8 cellular contexts compared by ENCODE assay signal in the genomic region with DNA sequence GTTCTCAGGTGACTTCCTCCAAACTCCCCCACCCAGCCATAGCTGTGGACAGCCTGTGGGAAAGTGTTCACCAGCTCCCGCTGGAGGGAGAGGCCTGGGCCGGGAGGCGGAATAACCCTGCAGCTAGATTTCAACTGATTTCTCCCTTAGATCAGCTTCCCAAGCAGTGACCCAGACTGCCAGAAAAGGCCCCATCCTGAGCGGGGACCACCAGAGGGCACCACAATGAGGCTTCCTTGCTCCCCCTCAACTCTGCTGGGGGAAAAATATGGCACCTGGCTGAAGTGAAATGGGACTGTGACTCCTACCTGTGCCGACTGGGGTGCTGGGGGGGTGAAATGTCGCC. TPM values are rescaled to one million over a fixed set of nuclear protein-coding genes. Genes with fewer than 3 reads are reported as not detected.
A peak's percentile ranks its signal among the peaks of the same experiment; 100 is the strongest.
DNase-seq lines count a peak whose midpoint lies in the region; ATAC-seq and TF ChIP-seq lines count a peak whose summit lies in the region.

No MANE protein-coding gene starts in this region.

- no peaks in the 10 kb centered on the region for H3K9me2 ChIP-seq in DOHH2 (replicated peaks; ENCODE audit: control insufficient read depth, low read length)

- no peaks in the 10 kb centered on the region for H3F3A ChIP-seq in DOHH2 (ENCODE audit: control insufficient read depth, insufficient read depth)

- H3K4me1 ChIP-seq in DOHH2 (ENCODE audit: control insufficient read depth, low read length): peaks cover 21% of the 10 kb centered on the region
- peaks cover 22% of the 10 kb centered on the region for H3K4me1 ChIP-seq in KMS-11 (ENCODE audit: low read depth, poor library complexity, severe bottlenecking)

- no peaks in the 10 kb centered on the region for H3K36me3 Mint-ChIP-seq in progenitor cell of endocrine pancreas (ENCODE audit: insufficient read depth)

- peaks cover 2% of the 10 kb centered on the region for H3K4me1 Mint-ChIP-seq in progenitor cell of endocrine pancreas (ENCODE audit: low read depth)

- peak overlapping the region; percentile 51; the same call in 1 of the 2 replicates for H2AFZ ChIP-seq in KMS-11 (ENCODE audit: low read depth)

- H3K27me3 ChIP-seq in DOHH2 (ENCODE audit: control insufficient read depth, low read length) (peaks cover 93% of the 10 kb centered on the region), KMS-11 (ENCODE audit: insufficient read depth, low read depth) (peaks cover 100% of the 10 kb centered on the region)

- H3K4me3 ChIP-seq in DOHH2 (ENCODE audit: low read length) (peak overlapping the region; percentile 56), KMS-11 (IDR thresholded peaks at IDR 0.05; ENCODE audit: insufficient read depth, low read depth, low read length) (no peak overlapping the region)

- peaks cover 96% of the 10 kb centered on the region for H3K27me3 Mint-ChIP-seq in progenitor cell of endocrine pancreas

- ATAC-seq in esophagus mucosa: no peak

- no peak overlapping the region for H3K4me3 Mint-ChIP-seq in progenitor cell of endocrine pancreas (ENCODE audit: low read depth)

- no peaks in the 10 kb centered on the region for H3K79me2 ChIP-seq in DOHH2 (ENCODE audit: control insufficient read depth, low read length)
- H3K79me2 ChIP-seq in KMS-11 (ENCODE audit: insufficient read depth, low read depth): no peaks in the 10 kb centered on the region

- no peak overlapping the region for H3K27ac ChIP-seq in DOHH2 (ENCODE audit: low read depth, low read length)
- H3K27ac ChIP-seq in KMS-11: no peak overlapping the region

- H3K9me3 ChIP-seq in DOHH2 (ENCODE audit: control insufficient read depth, insufficient read depth, low read length): no peaks in the 10 kb centered on the region

- peak; percentile 65 for TF ChIP-seq CTCF in DOHH2 (IDR thresholded peaks at IDR 0.05; ENCODE audit: low read depth, low read length, poor library complexity, severe bottlenecking)
- TF ChIP-seq CTCF in KMS-11 (conservative IDR thresholded peaks at IDR 0.05; ENCODE audit: low read depth, low read length): peak; percentile 28; the same call in 1 of the 2 replicates
- TF ChIP-seq CTCF in progenitor cell of endocrine pancreas (IDR thresholded peaks at IDR 0.05; ENCODE audit: unreplicated experiment): peak; percentile 44

- H3K9ac ChIP-seq in KMS-11: no peak overlapping the region

- DNase-seq in astrocyte of the hippocampus (ENCODE audit: low read depth, low spot score): peak; percentile 42
- no peak for DNase-seq in progenitor cell of endocrine pancreas (ENCODE audit: low spot score, unreplicated experiment)
- no peak for DNase-seq in DMS79 treated with DMSO at 0.1 percent for 48 hours (lab: John Stamatoyannopoulos, UW)
- DNase-seq in NCI-H524 treated with DMSO at 0.1 percent for 48 hours (lab: John Stamatoyannopoulos, UW): no peak
- DNase-seq in HuH-7 (ENCODE audit: low spot score): no peak

- H3K4me2 ChIP-seq in DOHH2 (ENCODE audit: low read length) (peak overlapping the region; percentile 70), KMS-11 (peak overlapping the region; percentile 74)

- H3K9me3 Mint-ChIP-seq in progenitor cell of endocrine pancreas (ENCODE audit: low read depth): no peaks in the 10 kb centered on the region

- H3K27ac Mint-ChIP-seq in progenitor cell of endocrine pancreas: no peak overlapping the region

- H4K20me1 ChIP-seq in DOHH2 (ENCODE audit: control insufficient read depth, insufficient read depth, low read depth, low read length) (no peaks in the 10 kb centered on the region), KMS-11 (ENCODE audit: insufficient read depth) (no peaks in the 10 kb centered on the region)

- no peaks in the 10 kb centered on the region for H3K36me3 ChIP-seq in DOHH2 (ENCODE audit: control insufficient read depth, low read length)
- H3K36me3 ChIP-seq in KMS-11 (ENCODE audit: insufficient read depth): no peaks in the 10 kb centered on the region

RNA-seq across cellular contexts. Expression of gene RHBG, which starts 50.8 kb away (rescaled TPM):
- total RNA-seq in progenitor cell of endocrine pancreas (0.36 and 0.71 TPM in 2 replicates), esophagus mucosa (1.7 TPM)
